In genomic region chr14:35807131-35807961, GRCh38 we compare ENCODE assay signal across 9 cellular contexts. TPM values are rescaled to one million over a fixed set of nuclear protein-coding genes. Genes with fewer than 3 reads are reported as not detected.
DNase-seq lines count a peak whose midpoint lies in the region; ATAC-seq, FAIRE-seq and TF ChIP-seq lines count a peak whose summit lies in the region.
"Had no signal": no experiment of that assay in that cellular context is flagged by ENCODE, and none has a peak within 500 bp of the region (broad histone marks: within the 10 kb centered on the region; RNA-seq: fewer than 3 reads in every experiment).

No MANE protein-coding gene starts in this region.

- intact Hi-C loops in left cardiac atrium (cut with DNase I), result no loop called here
- intact Hi-C loops in aorta (cut with DNase I), result no loop called here

- TF ChIP-seq CTCF in right atrium auricular region (IDR thresholded peaks at IDR 0.05) (no peak), astrocyte (IDR thresholded peaks at IDR 0.05; ENCODE audit: insufficient read depth, low read depth, low read length) (no peak)

- H3K36me3 ChIP-seq in right atrium auricular region (no peaks in the 10 kb centered on the region), astrocyte (ENCODE audit: insufficient read depth, low read length) (no peaks in the 10 kb centered on the region), mesenchymal stem cell (ENCODE audit: control insufficient read depth in 1 of 2, insufficient read depth in 2 of 2, low read depth in 1 of 2, low read length in 2 of 2) (no peaks in the 10 kb centered on the region), aorta (ENCODE audit: control insufficient read depth in 1 of 2, insufficient read depth in 2 of 2, low read length in 1 of 2) (no peaks in the 10 kb centered on the region)

- H2BK15ac ChIP-seq in mesenchymal stem cell (ENCODE audit: low read depth, poor library complexity, severe bottlenecking), result no peak overlapping the region

- H3K4me1 ChIP-seq in right atrium auricular region (peaks cover 0 to 28% of the 10 kb centered on the region in 2 donors), astrocyte (ENCODE audit: insufficient read depth, low read length) (peaks cover 5% of the 10 kb centered on the region), mesenchymal stem cell (ENCODE audit: control insufficient read depth, insufficient read depth, low read depth, low read length) (no peaks in the 10 kb centered on the region), aorta (ENCODE audit: control insufficient read depth in 1 of 2, insufficient read depth in 2 of 2, low read length in 2 of 2) (no peaks in the 10 kb centered on the region)

- no peak overlapping the region for H3K4ac ChIP-seq in mesenchymal stem cell (ENCODE audit: low read depth in 1 of 2, low read length in 2 of 2)

- FAIRE-seq in astrocyte (lab: Jason Lieb, UNC) (no peak), HTR-8/SVneo (lab: Jason Lieb, UNC) (no peak)

- H3K4me3 ChIP-seq in right atrium auricular region (peak overlapping the region; percentile 75 to 78), astrocyte (ENCODE audit: insufficient read depth, low read depth, low read length) (no peak overlapping the region), mesenchymal stem cell (ENCODE audit: insufficient read depth in 1 of 2, low read depth in 1 of 2, low read length in 2 of 2) (peak overlapping the region in 1 of 2 experiments; percentile 95), aorta (ENCODE audit: low read length in 2 of 2) (peak overlapping the region; percentile 43 to 49)

- H3K79me1 ChIP-seq in mesenchymal stem cell (replicated peaks; ENCODE audit: low read length, poor library complexity, severe bottlenecking), result peaks cover 12% of the 10 kb centered on the region

- H3K27ac Mint-ChIP-seq in astrocyte (ENCODE audit: unreplicated experiment), result no peak overlapping the region

- H2BK120ac ChIP-seq in mesenchymal stem cell (ENCODE audit: low read depth, low read length), result no peak overlapping the region

- H2BK5ac ChIP-seq in mesenchymal stem cell (ENCODE audit: low read depth, low read length, poor library complexity, severe bottlenecking), result no peak overlapping the region

- H3K23ac ChIP-seq in mesenchymal stem cell (ENCODE audit: low read length in 2 of 2), result no peak overlapping the region

- no peaks in the 10 kb centered on the region for H3K9me3 Mint-ChIP-seq in astrocyte (ENCODE audit: unreplicated experiment)

- peaks cover 5% of the 10 kb centered on the region for H3K4me1 Mint-ChIP-seq in astrocyte (ENCODE audit: low read depth, unreplicated experiment)

- no peaks in the 10 kb centered on the region for H3K27me3 Mint-ChIP-seq in astrocyte (ENCODE audit: low read depth, unreplicated experiment)

- peak overlapping the region; percentile 89 for H3K4me2 ChIP-seq in astrocyte (ENCODE audit: low read length)
- H3K4me2 ChIP-seq in mesenchymal stem cell (ENCODE audit: low read length, poor library complexity, severe bottlenecking), result no peak overlapping the region

- H2BK12ac ChIP-seq in mesenchymal stem cell (ENCODE audit: low read length in 2 of 2), result no peak overlapping the region

- no peak overlapping the region for H4K8ac ChIP-seq in mesenchymal stem cell (ENCODE audit: low read length)

- H3K14ac ChIP-seq in mesenchymal stem cell (ENCODE audit: low read length in 2 of 2), result no peak overlapping the region

- H3K27ac ChIP-seq in right atrium auricular region (peak overlapping the region in 1 of 2 donors; percentile 90), astrocyte (ENCODE audit: low read depth, low read length) (no peak overlapping the region), mesenchymal stem cell (ENCODE audit: low read length, poor library complexity, severe bottlenecking) (no peak overlapping the region), aorta (ENCODE audit: low read depth in 1 of 2, low read length in 2 of 2) (no peak overlapping the region)

- H2AK5ac ChIP-seq in mesenchymal stem cell (ENCODE audit: low read length, severe bottlenecking), result no peak overlapping the region

- H3K36me3 Mint-ChIP-seq in astrocyte (ENCODE audit: low read depth, unreplicated experiment), result no peaks in the 10 kb centered on the region

- H3K9ac ChIP-seq in astrocyte (ENCODE audit: low read length) (no peak overlapping the region), mesenchymal stem cell (ENCODE audit: low read length) (peak overlapping the region; percentile 94)

- H2AFZ ChIP-seq in astrocyte (ENCODE audit: low read depth, low read length) (no peak overlapping the region), mesenchymal stem cell (ENCODE audit: low read depth, low read length) (no peak overlapping the region)

- H4K91ac ChIP-seq in mesenchymal stem cell (ENCODE audit: low read length), result no peak overlapping the region

- peaks cover 26% of the 10 kb centered on the region for H4K20me1 ChIP-seq in astrocyte (ENCODE audit: insufficient read depth, low read length)

- peak overlapping the region; percentile 93 for H3K4me3 Mint-ChIP-seq in astrocyte (ENCODE audit: unreplicated experiment)

- ATAC-seq in left cardiac atrium (no peak), aorta (ENCODE audit: low FRiP score) (no peak), GM18520 (IDR thresholded peaks at IDR 0.05; ENCODE audit: unreplicated experiment) (no peak)

- peaks cover 37% of the 10 kb centered on the region for H3K79me2 ChIP-seq in astrocyte (ENCODE audit: insufficient read depth, low read length)

- H3K27me3 ChIP-seq in right atrium auricular region (no peaks in the 10 kb centered on the region), astrocyte (ENCODE audit: insufficient read depth, low read length) (no peaks in the 10 kb centered on the region), mesenchymal stem cell (ENCODE audit: control insufficient read depth in 1 of 2, insufficient read depth in 1 of 2, low read length in 2 of 2) (no peaks in the 10 kb centered on the region), aorta (ENCODE audit: control insufficient read depth in 1 of 2, insufficient read depth in 2 of 2, low read length in 1 of 2) (no peaks in the 10 kb centered on the region)

- DNase-seq in right atrium auricular region (ENCODE audit: low spot score), result no peak
- DNase-seq in left cardiac atrium, result no peak
- no peak for DNase-seq in astrocyte (ENCODE audit: low read depth)
- no peak for DNase-seq in mesenchymal stem cell
- no peak for DNase-seq in aorta
- DNase-seq in NCI-H187 (lab: John Stamatoyannopoulos, UW), result no peak
- no peak for DNase-seq in HTR-8/SVneo (ENCODE audit: insufficient read length, low spot score)
- DNase-seq: NCI-H1694 treated with DMSO at 0.1 percent for 48 hours had no signal

- no peak overlapping the region for H3K18ac ChIP-seq in mesenchymal stem cell (ENCODE audit: low read depth in 1 of 2, low read length in 2 of 2)

- WGBS in mesenchymal stem cell, result 74% methylated on average over 5 of the region's 8 CpGs
- 36 to 38% methylated on average over 8 of the region's 8 CpGs for WGBS in aorta, 2 donors

- H3K9me3 ChIP-seq in right atrium auricular region (no peaks in the 10 kb centered on the region), astrocyte (ENCODE audit: insufficient read depth, low read depth, low read length) (no peaks in the 10 kb centered on the region), mesenchymal stem cell (ENCODE audit: control insufficient read depth, low read length) (no peaks in the 10 kb centered on the region), aorta (ENCODE audit: control insufficient read depth, low read length) (no peaks in the 10 kb centered on the region)

RNA-seq across cellular contexts. Expression of gene RALGAPA1, which starts 1.7 kb away (rescaled TPM):
- total RNA-seq in right atrium auricular region, result 10 to 100 TPM; 26.9 to 29.6 TPM
- 10 to 100 TPM; 30.4 to 40.8 TPM for total RNA-seq in left cardiac atrium
- total RNA-seq in astrocyte, result 24.8 TPM in 2 replicates
- polyA plus RNA-seq in mesenchymal stem cell (2013, experiment 1 of 2), result 8.9 TPM
- polyA plus RNA-seq in mesenchymal stem cell (2013, experiment 2 of 2), result 7.6 TPM
- total RNA-seq in aorta, result 10 to 100 TPM; 90.8 to 91.0 TPM
- polyA plus RNA-seq in aorta, result 10 to 100 TPM in 1 of 2 donors, 1 to 10 TPM in 1; 5.1 to 21.6 TPM

RNA-seq across cellular contexts. Expression of gene BRMS1L, which starts 18.8 kb away (rescaled TPM):
- total RNA-seq in right atrium auricular region, result 10 to 100 TPM in 1 of 2 donors, 1 to 10 TPM in 1; 5.5 to 10.2 TPM
- 10 to 100 TPM in 1 of 2 donors, 1 to 10 TPM in 1; 9.7 to 15.3 TPM for total RNA-seq in left cardiac atrium
- total RNA-seq in astrocyte, result 9.6 and 12.0 TPM in 2 replicates
- polyA plus RNA-seq in mesenchymal stem cell (2013, experiment 1 of 2), result 8.8 TPM
- 9.8 TPM for polyA plus RNA-seq in mesenchymal stem cell (2013, experiment 2 of 2)
- total RNA-seq in aorta, result 10 to 100 TPM; 13.4 to 14.9 TPM
- 10 to 100 TPM in 1 of 2 donors, 1 to 10 TPM in 1; 9.6 to 20.9 TPM for polyA plus RNA-seq in aorta
